Comparison of ENCODE assay signal across 8 cellular contexts in genomic region chr12:55730447-55730820, GRCh38. TPM values are rescaled to one million over a fixed set of nuclear protein-coding genes. Genes with fewer than 3 reads are reported as not detected.
DNase-seq lines count a peak whose midpoint lies in the region; ATAC-seq and TF ChIP-seq lines count a peak whose summit lies in the region.

No MANE protein-coding gene starts in this region.

- H3K9me3 ChIP-seq in right lobe of liver = no peaks in the 10 kb centered on the region
- no peaks in the 10 kb centered on the region for H3K9me3 ChIP-seq in tibial artery

- intact Hi-C loops in activated naive CD4-positive, alpha-beta T cell treated with anti-CD3 and anti-CD28 coated beads for 36 hours (cut with micrococcal nuclease) = loop anchor here (10.0 kb wide), 1 partner anchor 454 kb away; the partner anchor contains the start of gene SMARCC2
- intact Hi-C loops in right lobe of liver (cut with DNase I) = no loop called here
- intact Hi-C loops in tibial artery (cut with DNase I; ENCODE audit: low total_unique reads) = no loop called here

- TF ChIP-seq CTCF in right lobe of liver (IDR thresholded peaks at IDR 0.05) = no peak
- no peak for TF ChIP-seq CTCF in tibial artery (IDR thresholded peaks at IDR 0.05)

- no peaks in the 10 kb centered on the region for H3K36me3 Mint-ChIP-seq in activated naive CD4-positive, alpha-beta T cell treated with anti-CD3 and anti-CD28 coated beads for 36 hours (ENCODE audit: low read depth)

- TF ChIP-seq POLR2A in right lobe of liver (IDR thresholded peaks at IDR 0.05) = no peak

- H3K27ac Mint-ChIP-seq in activated naive CD4-positive, alpha-beta T cell treated with anti-CD3 and anti-CD28 coated beads for 36 hours = peak overlapping the region; percentile 87

- H3K4me3 Mint-ChIP-seq in activated naive CD4-positive, alpha-beta T cell treated with anti-CD3 and anti-CD28 coated beads for 36 hours = peak overlapping the region; percentile 90

- H3K4me1 ChIP-seq in right lobe of liver (peaks cover 0 to 18% (median 3%) of the 10 kb centered on the region in 4 donors), tibial artery (peaks cover 0 to 37% (median 30%) of the 10 kb centered on the region in 4 donors)

- no peaks in the 10 kb centered on the region for H3K9me3 Mint-ChIP-seq in activated naive CD4-positive, alpha-beta T cell treated with anti-CD3 and anti-CD28 coated beads for 36 hours

- H3K27me3 ChIP-seq in right lobe of liver = no peaks in the 10 kb centered on the region
- no peaks in the 10 kb centered on the region for H3K27me3 ChIP-seq in tibial artery

- DNase-seq in activated naive CD4-positive, alpha-beta T cell treated with anti-CD3 and anti-CD28 coated beads for 36 hours = no peak
- DNase-seq in activated naive CD4-positive, alpha-beta T cell treated with Interleukin-2 at 50 U/mL for 16 hours = no peak
- no peak for DNase-seq in right lobe of liver
- no peak for DNase-seq in tibial artery
- no peak for DNase-seq in activated effector memory CD4-positive, alpha-beta T cell treated with anti-CD3 and anti-CD28 coated beads, Interleukin-2, amount 50 U/mL, for 16 hours
- DNase-seq in activated gamma-delta T cell (lab: John Stamatoyannopoulos, UW) = no peak

- ATAC-seq in right lobe of liver = no peak
- no peak for ATAC-seq in HG03097 (IDR thresholded peaks at IDR 0.05; ENCODE audit: low FRiP score, unreplicated experiment)

- 30% methylated on average over 3 of the region's 3 CpGs for WGBS in right lobe of liver (ENCODE audit: insufficient coverage, low coverage, low lambda C conversion rate, missing lambda C conversion rate)

- H3K4me3 ChIP-seq in right lobe of liver (peak overlapping the region in 2 of 3 donors; percentile 70 to 90), tibial artery (peak overlapping the region; percentile 92 to 97)

- peaks cover 29% of the 10 kb centered on the region for H3K4me1 Mint-ChIP-seq in activated naive CD4-positive, alpha-beta T cell treated with anti-CD3 and anti-CD28 coated beads for 36 hours (ENCODE audit: low read depth)

- H3K36me3 ChIP-seq in right lobe of liver (peaks cover 0 to 6% (median 0%) of the 10 kb centered on the region in 4 donors), tibial artery (peaks cover 16 to 19% (median 18%) of the 10 kb centered on the region in 3 donors)

- CTCF ChIA-PET in activated naive CD4-positive, alpha-beta T cell treated with anti-CD3 and anti-CD28 coated beads for 36 hours (lab: Charles Lee) = interaction anchor here (0.5 to 3.1 kb wide), 7 partner anchors 8 to 85 kb away, joined by 3 to 32 read pairs (median 6); partner anchors contain the start of gene BLOC1S1

- no peaks in the 10 kb centered on the region for H3K27me3 Mint-ChIP-seq in activated naive CD4-positive, alpha-beta T cell treated with anti-CD3 and anti-CD28 coated beads for 36 hours (ENCODE audit: low read depth)

- H3K27ac ChIP-seq in angular gyrus (ENCODE audit: low read depth, low read length) (peak overlapping the region; percentile 100), right lobe of liver (peak overlapping the region; percentile 90 to 99 (median 97)), tibial artery (peak overlapping the region; percentile 98 to 99)

RNA-seq across cellular contexts. Expression of gene CD63, which starts 1.6 kb away (rescaled TPM):
- 10 to 100 TPM; 62.3 to 73.6 TPM for total RNA-seq in activated naive CD4-positive, alpha-beta T cell treated with anti-CD3 and anti-CD28 coated beads for 36 hours
- 100 to 1,000 TPM; 213 to 556 (median 317) TPM for total RNA-seq in right lobe of liver

RNA-seq across cellular contexts. Expression of gene RDH5, which starts 10.2 kb away (rescaled TPM):
- 1 to 10 TPM; 2.1 to 2.6 TPM for total RNA-seq in activated naive CD4-positive, alpha-beta T cell treated with anti-CD3 and anti-CD28 coated beads for 36 hours
- 10 to 100 TPM; 26.3 to 52.5 (median 43.0) TPM for total RNA-seq in right lobe of liver

RNA-seq across cellular contexts. Expression of gene GDF11, which starts 12.5 kb away (rescaled TPM):
- total RNA-seq in activated naive CD4-positive, alpha-beta T cell treated with anti-CD3 and anti-CD28 coated beads for 36 hours = 1 to 10 TPM; 4.2 TPM
- total RNA-seq in right lobe of liver = under 1 TPM; 0.25 to 0.95 (median 0.54) TPM

RNA-seq across cellular contexts. Expression of gene BLOC1S1, which starts 14.6 kb away (rescaled TPM):
- total RNA-seq in activated naive CD4-positive, alpha-beta T cell treated with anti-CD3 and anti-CD28 coated beads for 36 hours = 100 to 1,000 TPM; 118 to 124 TPM
- 100 to 1,000 TPM in 3 of 6 experiments, 10 to 100 TPM in 3; 81.8 to 175 (median 99.0) TPM for total RNA-seq in right lobe of liver

RNA-seq across cellular contexts. Expression of gene ITGA7, which starts 22.7 kb away (rescaled TPM):
- 1 to 10 TPM; 3.9 to 4.8 TPM for total RNA-seq in activated naive CD4-positive, alpha-beta T cell treated with anti-CD3 and anti-CD28 coated beads for 36 hours
- total RNA-seq in right lobe of liver = 10 to 100 TPM in 3 of 6 experiments, 1 to 10 TPM in 3; 3.1 to 20.1 (median 8.3) TPM

Comparison
In these comparisons a context has a peak if more than half of its experiments do, and no peak if none do; other contexts are left out.
1. RNA of gene RDH5, which starts 10.2 kb away (total RNA-seq): 26.3 to 52.5 TPM in right lobe of liver; 2.1 to 2.6 TPM in activated naive CD4-positive, alpha-beta T cell treated with anti-CD3 and anti-CD28 coated beads for 36 hours; every median in the first group is over 4 times any median in the second.
2. Peak in every context shown above with its lines, with median percentiles within 50 percentile points of each other: H3K27ac ChIP-seq.